In the genomic region with DNA sequence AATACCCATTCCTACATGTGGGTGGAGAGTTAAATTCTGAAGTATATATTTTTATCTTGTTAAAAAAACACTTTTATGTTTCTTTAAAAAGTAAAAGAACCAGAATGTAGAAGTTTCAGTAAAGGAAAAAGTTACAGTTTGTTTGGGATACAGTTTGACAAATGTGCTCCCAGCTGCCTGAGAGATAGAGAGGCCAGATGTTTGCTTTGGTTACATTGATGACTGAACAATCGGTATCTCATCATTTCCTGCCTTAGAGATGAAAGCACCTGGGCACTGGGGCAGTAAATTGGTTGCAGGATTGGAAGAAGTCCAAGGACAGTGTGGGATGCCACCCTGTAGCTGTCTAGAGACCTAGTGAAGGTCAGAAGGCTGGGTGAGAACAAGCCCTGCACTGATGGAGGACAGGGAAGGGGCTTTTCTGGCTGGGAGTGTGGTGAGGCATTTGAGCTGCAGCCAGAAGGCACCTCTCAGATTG, we compare ENCODE assay signal across 8 cellular contexts. TPM values are rescaled to one million over a fixed set of nuclear protein-coding genes. Genes with fewer than 3 reads are reported as not detected.
A peak's percentile ranks its signal among the peaks of the same experiment; 100 is the strongest.
DNase-seq lines count a peak whose midpoint lies in the region; ATAC-seq and TF ChIP-seq lines count a peak whose summit lies in the region.

No MANE protein-coding gene starts in this region.

- 0 to 2% (median 0%) methylated on average over 1 of the region's 1 CpG for WGBS in ovary, 3 donors

- no peaks in the 10 kb centered on the region for H3K27me3 Mint-ChIP-seq in stimulated activated naive CD8-positive, alpha-beta T cell treated with anti-CD3 and anti-CD28 coated beads, Interleukin-15, Interleukin-2, amounts not matched to agents 100 ng/mL and 50 ng/mL, for 24 hours

- peaks cover 18% of the 10 kb centered on the region for H3K4me1 ChIP-seq in ovary (ENCODE audit: insufficient read depth)

- POLR2A ChIA-PET in RWPE1 (lab: Yijun Ruan, JAX; ENCODE audit: low non-redundant PET) = no interaction called here

- H3K9me3 Mint-ChIP-seq in stimulated activated naive CD8-positive, alpha-beta T cell treated with anti-CD3 and anti-CD28 coated beads, Interleukin-15, Interleukin-2, amounts not matched to agents 100 ng/mL and 50 ng/mL, for 24 hours = no peaks in the 10 kb centered on the region

- no peak for ATAC-seq in HG03342 (IDR thresholded peaks at IDR 0.05; ENCODE audit: unreplicated experiment)

- H3K27ac ChIP-seq in RWPE1 (peak overlapping the region; percentile 100), epithelial cell of prostate (peak overlapping the region; percentile 98), ovary (peak overlapping the region in 1 of 2 donors; percentile 46)

- CTCF ChIA-PET in RWPE1 (lab: Yijun Ruan, JAX) = no interaction called here

- H3K27ac Mint-ChIP-seq in stimulated activated naive CD8-positive, alpha-beta T cell treated with anti-CD3 and anti-CD28 coated beads, Interleukin-15, Interleukin-2, amounts not matched to agents 100 ng/mL and 50 ng/mL, for 24 hours = peak overlapping the region; percentile 69

- H3K9me3 ChIP-seq in ovary = no peaks in the 10 kb centered on the region

- H3K36me3 ChIP-seq in ovary = no peaks in the 10 kb centered on the region

- peaks cover 76% of the 10 kb centered on the region for H3K4me1 Mint-ChIP-seq in stimulated activated naive CD8-positive, alpha-beta T cell treated with anti-CD3 and anti-CD28 coated beads, Interleukin-15, Interleukin-2, amounts not matched to agents 100 ng/mL and 50 ng/mL, for 24 hours (ENCODE audit: low read depth)

- no peak for TF ChIP-seq POLR2A in ovary (IDR thresholded peaks at IDR 0.05)

- H3K4me3 Mint-ChIP-seq in stimulated activated naive CD8-positive, alpha-beta T cell treated with anti-CD3 and anti-CD28 coated beads, Interleukin-15, Interleukin-2, amounts not matched to agents 100 ng/mL and 50 ng/mL, for 24 hours = peak overlapping the region; percentile 5

- intact Hi-C loops in ovary (cut with DNase I) = no loop called here

- H3K27me3 ChIP-seq in ovary = no peaks in the 10 kb centered on the region

- peaks cover 47% of the 10 kb centered on the region for H3K36me3 Mint-ChIP-seq in stimulated activated naive CD8-positive, alpha-beta T cell treated with anti-CD3 and anti-CD28 coated beads, Interleukin-15, Interleukin-2, amounts not matched to agents 100 ng/mL and 50 ng/mL, for 24 hours (ENCODE audit: low read depth)

- DNase-seq in activated CD4-positive, alpha-beta T cell treated with anti-CD3 and anti-CD28 coated beads, Interleukin-2, amount 50 U/mL, for 1 hour = peak; percentile 23
- no peak for DNase-seq in activated CD4-positive, alpha-beta T cell treated with anti-CD3 and anti-CD28 coated beads for 48 hours
- no peak for DNase-seq in RWPE1 (ENCODE audit: low spot score)
- DNase-seq in epithelial cell of prostate (ENCODE audit: low read depth, low spot score) = no peak
- DNase-seq in ovary = no peak
- DNase-seq in NCI-H1436 (lab: John Stamatoyannopoulos, UW) = no peak

- H3K4me3 ChIP-seq in ovary = no peak overlapping the region

- no peak for TF ChIP-seq EP300 in ovary (IDR thresholded peaks at IDR 0.05)

- no peak for TF ChIP-seq CTCF in RWPE1 (conservative IDR thresholded peaks at IDR 0.05; ENCODE audit: low read depth)
- no peak for TF ChIP-seq CTCF in ovary (IDR thresholded peaks at IDR 0.05)

RNA-seq across cellular contexts. Expression of a gene that starts 16.6 kb away (rescaled TPM):
- total RNA-seq in ovary = 10 to 100 TPM; 21.9 to 79.3 (median 69.5) TPM
- polyA plus RNA-seq in ovary = 10 to 100 TPM; 23.6 to 40.1 TPM

RNA-seq across cellular contexts. Expression of a gene that starts 28.4 kb away (rescaled TPM):
- 10 to 100 TPM; 24.6 to 42.9 (median 28.7) TPM for total RNA-seq in ovary
- polyA plus RNA-seq in ovary = 10 to 100 TPM; 26.9 to 30.7 TPM
